ENCODE assay signal across 1 cellular context in the genomic region with DNA sequence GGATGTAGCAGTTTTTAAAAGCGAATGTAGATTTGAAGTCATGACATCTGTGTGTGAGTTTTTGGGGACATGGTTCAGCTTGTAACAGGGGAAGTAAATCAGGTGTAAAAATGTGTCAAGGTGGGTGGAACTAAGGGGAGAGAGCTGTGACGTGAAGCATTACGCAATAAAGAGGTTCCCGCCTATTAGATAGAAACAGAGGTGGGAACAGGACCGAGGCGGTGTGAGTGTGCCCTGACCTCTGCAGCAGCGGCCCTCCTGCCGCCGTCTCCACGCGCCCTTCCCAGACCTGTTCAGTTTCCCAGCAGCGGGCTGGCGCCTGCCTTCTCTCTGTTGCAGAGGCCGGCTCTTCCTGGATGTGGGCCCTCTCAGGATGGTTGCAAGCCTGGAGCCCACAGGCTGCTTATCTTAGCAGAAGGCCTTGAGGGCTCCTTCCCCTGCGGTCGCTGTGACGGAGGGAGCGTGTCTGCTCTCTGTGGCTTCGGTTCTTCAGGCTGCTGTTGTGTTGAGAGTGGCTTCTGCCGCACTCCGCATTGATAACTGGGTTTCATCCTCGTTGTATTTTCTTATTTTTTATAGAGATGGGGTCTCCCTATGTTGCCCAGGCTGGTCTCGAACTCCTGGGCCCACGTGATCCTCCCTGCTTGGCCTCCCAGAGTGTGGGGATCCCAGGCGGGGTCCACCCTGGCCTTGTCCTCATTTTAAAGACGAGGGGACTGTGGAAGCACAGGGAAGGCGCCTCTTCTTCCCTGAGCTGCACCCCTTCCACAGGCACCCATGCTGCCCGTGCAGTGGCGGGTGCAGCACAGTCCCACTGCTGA.
TF ChIP-seq lines count a peak whose summit lies in the region.

No MANE protein-coding gene starts in this region.

TF ChIP-seq in K562, 482 proteins besides CTCF, POLR2A, EP300 and RAD21 (continued from another document and continues in another):
- TF ChIP-seq GMEB1 (CRISPR knock-in tag; IDR thresholded peaks at IDR 0.05) (0 out of 2 replicates have a peak, but pooled peaks have one; percentile 23), CBFA2T2 (conservative IDR thresholded peaks at IDR 0.05) (peak; percentile 85), SRSF3 (IDR thresholded peaks at IDR 0.05; ENCODE audit: insufficient read depth, low read length) (no peak), SAFB2 (IDR thresholded peaks at IDR 0.05; ENCODE audit: borderline replicate concordance, low read depth, low read length, severe bottlenecking) (no peak), NCOR1 (IDR thresholded peaks at IDR 0.05) (peak; percentile 84), ZNF398 (CRISPR knock-in tag; IDR thresholded peaks at IDR 0.05) (no peak), MAFF (IDR thresholded peaks at IDR 0.05; ENCODE audit: low read length) (no peak), PTRF (tag; IDR thresholded peaks at IDR 0.05) (no peak), HDAC8 (tag; IDR thresholded peaks at IDR 0.05) (0 out of 2 replicates have a peak, but pooled peaks have one; percentile 50), SIRT6 (IDR thresholded peaks at IDR 0.05; ENCODE audit: low read depth, low read length) (no peak), NR4A1 (CRISPR knock-in tag; IDR thresholded peaks at IDR 0.05) (no peak; the same call in 1 of the 2 replicates), NR4A1 (tag; IDR thresholded peaks at IDR 0.05) (no peak; the same call in 1 of the 2 replicates), KAT2B (IDR thresholded peaks at IDR 0.05; ENCODE audit: low read depth, low read length) (no peak), CCNT2 (IDR thresholded peaks at IDR 0.05; ENCODE audit: borderline replicate concordance, extremely low read depth, insufficient read length, low read depth, low read length) (peak; percentile 62), POLR2AphosphoS5 (IDR thresholded peaks at IDR 0.05; ENCODE audit: control insufficient read depth, insufficient read depth, low read depth, low read length) (peak; percentile 85), HNRNPLL (IDR thresholded peaks at IDR 0.05; ENCODE audit: low read depth, low read length, poor library complexity, severe bottlenecking) (peak; percentile 30), CEBPG (CRISPR knock-in tag; IDR thresholded peaks at IDR 0.05) (peak; percentile 98), CEBPG (tag; conservative IDR thresholded peaks at IDR 0.05 in 1 of 2, IDR thresholded peaks at IDR 0.05 in 1 of 2) (peak; percentile 95 to 99), VEZF1 (CRISPR knock-in tag; IDR thresholded peaks at IDR 0.05) (peak; percentile 43; the same call in 1 of the 2 replicates), USF2 (CRISPR knock-in tag; IDR thresholded peaks at IDR 0.05) (no peak), YBX1 (IDR thresholded peaks at IDR 0.05) (no peak), BRD4 (IDR thresholded peaks at IDR 0.05) (0 out of 2 replicates have a peak, but pooled peaks have one; percentile 39), PYGO2 (tag; IDR thresholded peaks at IDR 0.05) (no peak), HDAC2 (IDR thresholded peaks at IDR 0.05) (peak; percentile 80), TAF15 (IDR thresholded peaks at IDR 0.05; ENCODE audit: low read depth, low read length) (0 out of 2 replicates have a peak, but pooled peaks have one; percentile 68), ZBTB7A (IDR thresholded peaks at IDR 0.05; ENCODE audit: borderline replicate concordance, control insufficient read depth, low read depth, low read length) (peak; percentile 74), HDAC1 (IDR thresholded peaks at IDR 0.05) (0 out of 4 replicates have a peak, but pooled peaks of 1 of the 2 experiments have one; percentile 76), CREB1 (IDR thresholded peaks at IDR 0.05) (peak; percentile 84), CREB1 (CRISPR knock-in tag; IDR thresholded peaks at IDR 0.05) (peak; percentile 88), DACH1 (IDR thresholded peaks at IDR 0.05; ENCODE audit: partially characterized antibody) (peak; percentile 46), ZFP91 (CRISPR knock-in tag; IDR thresholded peaks at IDR 0.05) (peak; percentile 17; the same call in 1 of the 2 replicates), E2F6 (IDR thresholded peaks at IDR 0.05; ENCODE audit: borderline replicate concordance in 1 of 2, extremely low read depth in 1 of 2, insufficient read depth in 1 of 2, insufficient read length in 1 of 2, low read depth in 1 of 2, low read length in 1 of 2, poor library complexity in 1 of 2, severe bottlenecking in 1 of 2) (peak; percentile 82 to 83)
- TF ChIP-seq, protein P1, sequence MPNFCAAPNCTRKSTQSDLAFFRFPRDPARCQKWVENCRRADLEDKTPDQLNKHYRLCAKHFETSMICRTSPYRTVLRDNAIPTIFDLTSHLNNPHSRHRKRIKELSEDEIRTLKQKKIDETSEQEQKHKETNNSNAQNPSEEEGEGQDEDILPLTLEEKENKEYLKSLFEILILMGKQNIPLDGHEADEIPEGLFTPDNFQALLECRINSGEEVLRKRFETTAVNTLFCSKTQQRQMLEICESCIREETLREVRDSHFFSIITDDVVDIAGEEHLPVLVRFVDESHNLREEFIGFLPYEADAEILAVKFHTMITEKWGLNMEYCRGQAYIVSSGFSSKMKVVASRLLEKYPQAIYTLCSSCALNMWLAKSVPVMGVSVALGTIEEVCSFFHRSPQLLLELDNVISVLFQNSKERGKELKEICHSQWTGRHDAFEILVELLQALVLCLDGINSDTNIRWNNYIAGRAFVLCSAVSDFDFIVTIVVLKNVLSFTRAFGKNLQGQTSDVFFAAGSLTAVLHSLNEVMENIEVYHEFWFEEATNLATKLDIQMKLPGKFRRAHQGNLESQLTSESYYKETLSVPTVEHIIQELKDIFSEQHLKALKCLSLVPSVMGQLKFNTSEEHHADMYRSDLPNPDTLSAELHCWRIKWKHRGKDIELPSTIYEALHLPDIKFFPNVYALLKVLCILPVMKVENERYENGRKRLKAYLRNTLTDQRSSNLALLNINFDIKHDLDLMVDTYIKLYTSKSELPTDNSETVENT (CRISPR knock-in tag; IDR thresholded peaks at IDR 0.05), result 0 out of 2 replicates have a peak, but pooled peaks have one; percentile 10
- TF ChIP-seq, protein P2, sequence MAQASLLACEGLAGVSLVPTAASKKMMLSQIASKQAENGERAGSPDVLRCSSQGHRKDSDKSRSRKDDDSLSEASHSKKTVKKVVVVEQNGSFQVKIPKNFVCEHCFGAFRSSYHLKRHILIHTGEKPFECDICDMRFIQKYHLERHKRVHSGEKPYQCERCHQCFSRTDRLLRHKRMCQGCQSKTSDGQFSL (CRISPR knock-in tag; IDR thresholded peaks at IDR 0.05), result no peak
- TF ChIP-seq, protein P2 (tag; IDR thresholded peaks at IDR 0.05), result no peak
- TF ChIP-seq, protein P3, sequence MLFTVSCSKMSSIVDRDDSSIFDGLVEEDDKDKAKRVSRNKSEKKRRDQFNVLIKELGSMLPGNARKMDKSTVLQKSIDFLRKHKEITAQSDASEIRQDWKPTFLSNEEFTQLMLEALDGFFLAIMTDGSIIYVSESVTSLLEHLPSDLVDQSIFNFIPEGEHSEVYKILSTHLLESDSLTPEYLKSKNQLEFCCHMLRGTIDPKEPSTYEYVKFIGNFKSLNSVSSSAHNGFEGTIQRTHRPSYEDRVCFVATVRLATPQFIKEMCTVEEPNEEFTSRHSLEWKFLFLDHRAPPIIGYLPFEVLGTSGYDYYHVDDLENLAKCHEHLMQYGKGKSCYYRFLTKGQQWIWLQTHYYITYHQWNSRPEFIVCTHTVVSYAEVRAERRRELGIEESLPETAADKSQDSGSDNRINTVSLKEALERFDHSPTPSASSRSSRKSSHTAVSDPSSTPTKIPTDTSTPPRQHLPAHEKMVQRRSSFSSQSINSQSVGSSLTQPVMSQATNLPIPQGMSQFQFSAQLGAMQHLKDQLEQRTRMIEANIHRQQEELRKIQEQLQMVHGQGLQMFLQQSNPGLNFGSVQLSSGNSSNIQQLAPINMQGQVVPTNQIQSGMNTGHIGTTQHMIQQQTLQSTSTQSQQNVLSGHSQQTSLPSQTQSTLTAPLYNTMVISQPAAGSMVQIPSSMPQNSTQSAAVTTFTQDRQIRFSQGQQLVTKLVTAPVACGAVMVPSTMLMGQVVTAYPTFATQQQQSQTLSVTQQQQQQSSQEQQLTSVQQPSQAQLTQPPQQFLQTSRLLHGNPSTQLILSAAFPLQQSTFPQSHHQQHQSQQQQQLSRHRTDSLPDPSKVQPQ (CRISPR knock-in tag; IDR thresholded peaks at IDR 0.05; ENCODE audit: borderline replicate concordance), result no peak
- TF ChIP-seq, protein P4, sequence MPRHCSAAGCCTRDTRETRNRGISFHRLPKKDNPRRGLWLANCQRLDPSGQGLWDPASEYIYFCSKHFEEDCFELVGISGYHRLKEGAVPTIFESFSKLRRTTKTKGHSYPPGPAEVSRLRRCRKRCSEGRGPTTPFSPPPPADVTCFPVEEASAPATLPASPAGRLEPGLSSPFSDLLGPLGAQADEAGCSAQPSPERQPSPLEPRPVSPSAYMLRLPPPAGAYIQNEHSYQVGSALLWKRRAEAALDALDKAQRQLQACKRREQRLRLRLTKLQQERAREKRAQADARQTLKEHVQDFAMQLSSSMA (CRISPR knock-in tag; IDR thresholded peaks at IDR 0.05), result no peak
- TF ChIP-seq, protein P5, sequence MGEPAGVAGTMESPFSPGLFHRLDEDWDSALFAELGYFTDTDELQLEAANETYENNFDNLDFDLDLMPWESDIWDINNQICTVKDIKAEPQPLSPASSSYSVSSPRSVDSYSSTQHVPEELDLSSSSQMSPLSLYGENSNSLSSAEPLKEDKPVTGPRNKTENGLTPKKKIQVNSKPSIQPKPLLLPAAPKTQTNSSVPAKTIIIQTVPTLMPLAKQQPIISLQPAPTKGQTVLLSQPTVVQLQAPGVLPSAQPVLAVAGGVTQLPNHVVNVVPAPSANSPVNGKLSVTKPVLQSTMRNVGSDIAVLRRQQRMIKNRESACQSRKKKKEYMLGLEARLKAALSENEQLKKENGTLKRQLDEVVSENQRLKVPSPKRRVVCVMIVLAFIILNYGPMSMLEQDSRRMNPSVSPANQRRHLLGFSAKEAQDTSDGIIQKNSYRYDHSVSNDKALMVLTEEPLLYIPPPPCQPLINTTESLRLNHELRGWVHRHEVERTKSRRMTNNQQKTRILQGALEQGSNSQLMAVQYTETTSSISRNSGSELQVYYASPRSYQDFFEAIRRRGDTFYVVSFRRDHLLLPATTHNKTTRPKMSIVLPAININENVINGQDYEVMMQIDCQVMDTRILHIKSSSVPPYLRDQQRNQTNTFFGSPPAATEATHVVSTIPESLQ (CRISPR knock-in tag; IDR thresholded peaks at IDR 0.05), result no peak
